In genomic region chr12:132617822-132618682, GRCh38 we compare ENCODE assay signal across 8 cellular contexts. TPM values are rescaled to one million over a fixed set of nuclear protein-coding genes. Genes with fewer than 3 reads are reported as not detected.
DNase-seq lines count a peak whose midpoint lies in the region; TF ChIP-seq lines count a peak whose summit lies in the region.
"Had no signal": no experiment of that assay in that cellular context is flagged by ENCODE, and none has a peak within 500 bp of the region (broad histone marks: within the 10 kb centered on the region; RNA-seq: fewer than 3 reads in every experiment).

No MANE protein-coding gene starts in this region.

- H3K36me3 Mint-ChIP-seq in IgD-negative memory B cell (no peaks in the 10 kb centered on the region), nephron progenitor cell (ENCODE audit: low read depth) (peaks cover 11% of the 10 kb centered on the region)

- dilution Hi-C loops in mammary epithelial cell (cut with HindIII; ENCODE audit: low sequenced_read_pairs), result loop anchor here (5.0 kb wide), 1 partner anchor 39 kb away; no protein-coding TSS in a partner anchor

- no peaks in the 10 kb centered on the region for H3K4me1 ChIP-seq in mammary epithelial cell (ENCODE audit: insufficient read depth, low read length)

- TF ChIP-seq CTCF in mammary epithelial cell (conservative IDR thresholded peaks at IDR 0.05 in 1 of 2, IDR thresholded peaks at IDR 0.05 in 1 of 2; ENCODE audit: extremely low read depth in 1 of 2, insufficient read depth in 1 of 2, low read depth in 1 of 2, low read length in 2 of 2) (no peak), nephron progenitor cell (IDR thresholded peaks at IDR 0.05) (no peak)

- H3K4me3 ChIP-seq in mammary epithelial cell (replicated peaks in 1 of 3; ENCODE audit: insufficient read depth in 1 of 3, low read depth in 2 of 3, low read length in 3 of 3), result no peak overlapping the region

- H3K4me1 Mint-ChIP-seq in IgD-negative memory B cell (peaks cover 0 to 11% (median 7%) of the 10 kb centered on the region in 3 donors), nephron progenitor cell (peaks cover 29% of the 10 kb centered on the region)

- peak; percentile 74 for DNase-seq in D341Med (ENCODE audit: low spot score)
- DNase-seq in mammary epithelial cell, result no peak
- peak; percentile 48 for DNase-seq in nephron progenitor cell
- no peak for DNase-seq in NCI-H1694 treated with DMSO at 0.1 percent for 48 hours (lab: John Stamatoyannopoulos, UW)
- no peak for DNase-seq in putamen (ENCODE audit: low spot score)
- DNase-seq in stimulated activated CD8-positive, alpha-beta memory T cell treated with anti-CD3 and anti-CD28 coated beads, Interleukin-4, amount 100 ng/mL, for 48 hours, result no peak
- DNase-seq: NCI-H1436 had no signal

- CTCF ChIA-PET in mammary epithelial cell (lab: Charles Lee; ENCODE audit: low non-redundant PET), result interaction anchor here (0.6 kb wide), 1 partner anchor 8 kb away, joined by 4 read pairs; no protein-coding TSS in a partner anchor

- peaks cover 6% of the 10 kb centered on the region for H3K9me3 ChIP-seq in mammary epithelial cell (replicated peaks; ENCODE audit: insufficient read depth, low read length)

- 26% methylated on average over 11 of the region's 51 CpGs for WGBS in mammary epithelial cell (ENCODE audit: low coverage, missing lambda C conversion rate)

- peak overlapping the region; percentile 15 to 77 (median 32) for H3K4me3 Mint-ChIP-seq in IgD-negative memory B cell
- peak overlapping the region; percentile 80 for H3K4me3 Mint-ChIP-seq in nephron progenitor cell

- H3K4me2 ChIP-seq in mammary epithelial cell (ENCODE audit: insufficient read depth, low read depth, low read length), result peak overlapping the region; percentile 37

- H3K27ac Mint-ChIP-seq in IgD-negative memory B cell (peak overlapping the region in 2 of 3 donors; percentile 17 to 64), nephron progenitor cell (no peak overlapping the region)

- H3K27me3 Mint-ChIP-seq in IgD-negative memory B cell (peaks cover 20% of the 10 kb centered on the region), nephron progenitor cell (ENCODE audit: low read depth, poor library complexity) (peaks cover 71% of the 10 kb centered on the region)

- no peaks in the 10 kb centered on the region for H3K79me2 ChIP-seq in mammary epithelial cell (ENCODE audit: insufficient read depth, low read length)

- H3K9me3 Mint-ChIP-seq in IgD-negative memory B cell, result peaks cover 1 to 4% (median 3%) of the 10 kb centered on the region in 3 donors
- peaks cover 38% of the 10 kb centered on the region for H3K9me3 Mint-ChIP-seq in nephron progenitor cell

- no peaks in the 10 kb centered on the region for H3K36me3 ChIP-seq in mammary epithelial cell (ENCODE audit: insufficient read depth, low read length)

- H4K20me1 ChIP-seq in mammary epithelial cell (ENCODE audit: insufficient read depth, low read length), result no peaks in the 10 kb centered on the region

- H3K27ac ChIP-seq in mammary epithelial cell (ENCODE audit: insufficient read depth, low read depth, low read length), result no peak overlapping the region

- no peak overlapping the region for H2AFZ ChIP-seq in mammary epithelial cell (ENCODE audit: low read depth, low read length)

- BruUV-seq in mammary epithelial cell (replicated peaks; lab: Mats Ljungman, UMichigan), result no TSS peak

- intact Hi-C loops in mammary epithelial cell (cut with micrococcal nuclease), result loop anchor here (10.0 kb wide), 1 partner anchor 1703 kb away; no protein-coding TSS in a partner anchor

- no peak overlapping the region for H3K9ac ChIP-seq in mammary epithelial cell (ENCODE audit: insufficient read depth, low read length)

- in situ Hi-C loops in mammary epithelial cell (cut with MboI; ENCODE audit: low sequenced_read_pairs in 2 of 2), result loop anchor here (10.0 to 25.0 kb wide), 3 partner anchors 193 to 456 kb away; no protein-coding TSS in a partner anchor

- H3K27me3 ChIP-seq in mammary epithelial cell (ENCODE audit: insufficient read depth, low read length), result peaks cover 18% of the 10 kb centered on the region

RNA-seq across cellular contexts. Expression of gene P2RX2, which starts 0.5 kb away (rescaled TPM):
- polyA plus RNA-seq in IgD-negative memory B cell, result not detected
- not detected for total RNA-seq in mammary epithelial cell
- polyA plus RNA-seq in mammary epithelial cell, result not detected
- not detected for polyA minus RNA-seq in mammary epithelial cell

RNA-seq across cellular contexts. Expression of gene LRCOL1, which starts 7.7 kb away (rescaled TPM):
- polyA plus RNA-seq in IgD-negative memory B cell, result not detected
- total RNA-seq in mammary epithelial cell, result not detected
- not detected for polyA plus RNA-seq in mammary epithelial cell
- not detected for polyA minus RNA-seq in mammary epithelial cell

Comparison
In these comparisons a context has a peak if more than half of its experiments do, and no peak if none do; other contexts are left out.
1. DNase-seq: peak in D341Med (single experiment) and nephron progenitor cell (single experiment); none in mammary epithelial cell (single experiment), NCI-H1694 treated with DMSO at 0.1 percent for 48 hours (single experiment), putamen (single experiment) and stimulated activated CD8-positive, alpha-beta memory T cell treated with anti-CD3 and anti-CD28 coated beads, Interleukin-4, amount 100 ng/mL, for 48 hours (single experiment).